In genomic region chrX:40012039-40012799, GRCh38 we compare ENCODE assay signal across 8 cellular contexts.
DNase-seq lines count a peak whose midpoint lies in the region; ATAC-seq and TF ChIP-seq lines count a peak whose summit lies in the region.

No MANE protein-coding gene starts in this region.

- H3K9me3 ChIP-seq in IMR-90 (ENCODE audit: control insufficient read depth, insufficient read depth, low read length), result peaks cover 5% of the 10 kb centered on the region
- H3K9me3 ChIP-seq in adrenal gland (replicated peaks in 1 of 3), result no peaks in the 10 kb centered on the region
- no peaks in the 10 kb centered on the region for H3K9me3 ChIP-seq in A673 (ENCODE audit: low read depth, low read length, poor library complexity, severe bottlenecking)

- H2AK9ac ChIP-seq in IMR-90 (replicated peaks; ENCODE audit: low read depth, low read length, poor library complexity), result peak overlapping the region; percentile 86

- no peak overlapping the region for H3K4me2 ChIP-seq in IMR-90 (ENCODE audit: low read depth, low read length)

- no peaks in the 10 kb centered on the region for H3K36me3 ChIP-seq in IMR-90 (ENCODE audit: control insufficient read depth, insufficient read depth, low read length)
- no peaks in the 10 kb centered on the region for H3K36me3 ChIP-seq in adrenal gland (replicated peaks in 1 of 2)
- H3K36me3 ChIP-seq in A673 (ENCODE audit: insufficient read depth, low read length, poor library complexity, severe bottlenecking), result no peaks in the 10 kb centered on the region

- in situ Hi-C loops in GM13977 (cut with MboI; ENCODE audit: low pct_unique_long_range_greater_than_20kb, low sequenced_read_pairs, unreplicated experiment) (loop anchor here (25.0 kb wide), 1 partner anchor 150 kb away; no protein-coding TSS in a partner anchor), IMR-90 (cut with MboI; ENCODE audit: low sequenced_read_pairs) (no loop called here)

- peak overlapping the region; percentile 13 to 42; a peak in 3 of 4 replicates for H4K8ac ChIP-seq in IMR-90 (ENCODE audit: low read depth in 2 of 2, low read length in 2 of 2)

- H3K4ac ChIP-seq in IMR-90 (ENCODE audit: low read depth, low read length), result peak overlapping the region; percentile 84

- H4K20me1 ChIP-seq in IMR-90 (ENCODE audit: insufficient read depth, low read length), result no peaks in the 10 kb centered on the region

- peak overlapping the region; percentile 49 for H4K91ac ChIP-seq in IMR-90 (ENCODE audit: insufficient read depth, low read depth, low read length)

- H2BK15ac ChIP-seq in IMR-90 (ENCODE audit: low read depth, low read length), result peak overlapping the region; percentile 48; the same call in 1 of the 3 replicates

- no peak overlapping the region for H3K4me3 ChIP-seq in IMR-90 (ENCODE audit: insufficient read depth, low read depth, low read length)
- H3K4me3 ChIP-seq in adrenal gland, result no peak overlapping the region
- no peak overlapping the region for H3K4me3 ChIP-seq in A673 (ENCODE audit: low read depth, low read length, poor library complexity, severe bottlenecking)

- dilution Hi-C loops in IMR-90 (cut with HindIII; ENCODE audit: low sequenced_read_pairs, unreplicated experiment), result no loop called here

- peak; percentile 48 for ATAC-seq in IMR-90 (ENCODE audit: low read depth)
- ATAC-seq in stimulated activated naive CD8-positive, alpha-beta T cell treated with anti-CD3 and anti-CD28 coated beads, Interleukin-15, Interleukin-2, amounts not matched to agents 100 U/mL and 50 U/mL, for 24 hours, result no peak

- intact Hi-C loops in IMR-90 (cut with micrococcal nuclease), result loop anchor here (2.0 to 5.0 kb wide), 4 partner anchors 75 to 281 kb away; no protein-coding TSS in a partner anchor
- intact Hi-C loops in adrenal gland (cut with DNase I), result loop anchor here (5.0 to 10.0 kb wide), 2 partner anchors 83 to 160 kb away; partner anchors contain the start of gene BCOR (in 1 of the 2)
- intact Hi-C loops in A673 (cut with micrococcal nuclease; ENCODE audit: unreplicated experiment), result loop anchor here (5.0 kb wide), 3 partner anchors 80 to 285 kb away; no protein-coding TSS in a partner anchor

- peak overlapping the region; percentile 89 for H2AFZ ChIP-seq in IMR-90 (replicated peaks; ENCODE audit: low read length, poor library complexity)

- POLR2A ChIA-PET in IMR-90 (lab: Charles Lee; ENCODE audit: unreplicated experiment) (no interaction called here), A673 (lab: Charles Lee; ENCODE audit: low non-redundant PET) (no interaction called here)

- H3K23ac ChIP-seq in IMR-90 (ENCODE audit: low read depth, low read length), result peak overlapping the region; percentile 0; the same call in 1 of the 2 replicates

- no peak overlapping the region; the same call in 1 of the 2 replicates for H3K18ac ChIP-seq in IMR-90 (ENCODE audit: low read depth, low read length)

- TF ChIP-seq CTCF in GM13977 (IDR thresholded peaks at IDR 0.05; ENCODE audit: extremely low read depth, insufficient read depth, missing control alignments), result no peak
- TF ChIP-seq CTCF in IMR-90 (conservative IDR thresholded peaks at IDR 0.05; ENCODE audit: low read depth, low read length), result no peak
- no peak for TF ChIP-seq CTCF in adrenal gland (IDR thresholded peaks at IDR 0.05)
- no peak for TF ChIP-seq CTCF in A673 (conservative IDR thresholded peaks at IDR 0.05; ENCODE audit: low read depth, low read length)

- H3K27me3 ChIP-seq in IMR-90 (ENCODE audit: control insufficient read depth, insufficient read depth, low read length) (peaks cover 12% of the 10 kb centered on the region), adrenal gland (peaks cover 51% of the 10 kb centered on the region), A673 (replicated peaks; ENCODE audit: insufficient read depth, low read depth, low read length, poor library complexity) (no peaks in the 10 kb centered on the region)

- H3K4me1 ChIP-seq in IMR-90 (ENCODE audit: control insufficient read depth, insufficient read depth, low read length), result peaks cover 10% of the 10 kb centered on the region
- H3K4me1 ChIP-seq in adrenal gland (replicated peaks in 1 of 2), result peaks cover 0 to 13% of the 10 kb centered on the region in 2 donors
- H3K4me1 ChIP-seq in A673 (ENCODE audit: insufficient read depth, low read length, poor library complexity, severe bottlenecking), result peaks cover 22% of the 10 kb centered on the region

- CTCF ChIA-PET in IMR-90 (lab: Yijun Ruan, JAX), result no interaction called here
- CTCF ChIA-PET in A673 (lab: Charles Lee), result no interaction called here

- H3K9me1 ChIP-seq in IMR-90 (ENCODE audit: insufficient read depth, low read length), result peaks cover 2% of the 10 kb centered on the region; the same call in 1 of the 2 replicates

- H2BK20ac ChIP-seq in IMR-90 (ENCODE audit: low read depth, low read length), result peak overlapping the region; percentile 35

- no peak overlapping the region for H3K9ac ChIP-seq in IMR-90 (ENCODE audit: low read depth, low read length)

- H3K56ac ChIP-seq in IMR-90 (ENCODE audit: extremely low read depth, insufficient read depth, low read length), result no peak overlapping the region

- BruUV-seq in IMR-90 (replicated peaks; lab: Mats Ljungman, UMichigan), result no TSS peak
- BruUV-seq in A673 (replicated peaks; lab: Mats Ljungman, UMichigan), result no TSS peak

- H3K14ac ChIP-seq in IMR-90 (replicated peaks; ENCODE audit: low read depth, low read length), result 0 out of 2 replicates have a peak overlapping the region, but pooled peaks have one; percentile 78

- H3K79me1 ChIP-seq in IMR-90 (ENCODE audit: low read depth in 1 of 2, low read length in 2 of 2), result no peaks in the 10 kb centered on the region

- DNase-seq in GM13977 (ENCODE audit: low spot score), result peak; percentile 52
- peak; percentile 71 for DNase-seq in IMR-90
- DNase-seq in adrenal gland, result peak; percentile 26 to 58 (median 36)
- peak; percentile 81 for DNase-seq in islet precursor cell
- peak; percentile 24 for DNase-seq in stimulated activated naive CD8-positive, alpha-beta T cell treated with anti-CD3 and anti-CD28 coated beads, Interleukin-15, Interleukin-2, amounts not matched to agents 100 U/mL and 50 U/mL, for 24 hours
- no peak for DNase-seq in A673 (ENCODE audit: low spot score)
- DNase-seq in DMS153 (lab: John Stamatoyannopoulos, UW), result no peak
- DNase-seq in inferior parietal cortex (ENCODE audit: extremely low spot score), result no peak

- H2BK5ac ChIP-seq in IMR-90 (ENCODE audit: low read depth, low read length, poor library complexity, severe bottlenecking), result peak overlapping the region; percentile 3

- H3K27ac ChIP-seq in IMR-90 (ENCODE audit: insufficient read depth, low read length) (no peak overlapping the region), adrenal gland (peak overlapping the region in 4 of 5 donors; percentile 79 to 94 (median 84)), A673 (ENCODE audit: low read depth, low read length, poor library complexity, severe bottlenecking) (no peak overlapping the region)

- H4K5ac ChIP-seq in IMR-90 (ENCODE audit: low read depth, low read length), result no peak overlapping the region

- H2BK120ac ChIP-seq in IMR-90 (ENCODE audit: low read depth, low read length), result peak overlapping the region; percentile 49

- peak overlapping the region; percentile 82; the same call in 1 of the 2 replicates for H2AK5ac ChIP-seq in IMR-90 (ENCODE audit: low read depth, low read length)

- WGBS in IMR-90 (ENCODE audit: extremely low coverage in 2 of 2, insufficient read length in 1 of 2), 2 experiments, result 15% methylated on average over 30 of the region's 57 CpGs; no CpG with 5 or more reads in 1 of the 2 experiments
- WGBS in adrenal gland, 4 donors, result 11 to 38% (median 17%) methylated on average over 10 to 50 of the region's 57 CpGs

- peak; percentile 9; the same call in 1 of the 2 replicates for TF ChIP-seq RAD21 in IMR-90 (IDR thresholded peaks at IDR 0.05; ENCODE audit: low read length)

- TF ChIP-seq POLR2A in IMR-90 (IDR thresholded peaks at IDR 0.05; ENCODE audit: low read depth, low read length) (no peak), adrenal gland (IDR thresholded peaks at IDR 0.05) (peak in 1 of 2 donors; percentile 8)

TF ChIP-seq in IMR-90, 13 proteins besides CTCF, POLR2A, EP300 and RAD21:
- TF ChIP-seq USF2 (IDR thresholded peaks at IDR 0.05; ENCODE audit: low read depth, low read length), result no peak
- TF ChIP-seq BHLHE40 (IDR thresholded peaks at IDR 0.05; ENCODE audit: low read depth, low read length), result peak; percentile 90
- TF ChIP-seq CEBPB (IDR thresholded peaks at IDR 0.05; ENCODE audit: low read depth, low read length), result no peak
- peak; percentile 2; the same call in 1 of the 2 replicates for TF ChIP-seq MAZ (IDR thresholded peaks at IDR 0.05; ENCODE audit: borderline replicate concordance, low read depth, low read length)
- TF ChIP-seq RFX5 (IDR thresholded peaks at IDR 0.05; ENCODE audit: low read depth, low read length), result no peak

Comparison
In these comparisons a context has a peak if more than half of its experiments do, and no peak if none do; other contexts are left out.
1. DNase-seq: peak in GM13977 (single experiment), IMR-90 (single experiment), adrenal gland (7 of 7), islet precursor cell (single experiment) and stimulated activated naive CD8-positive, alpha-beta T cell treated with anti-CD3 and anti-CD28 coated beads, Interleukin-15, Interleukin-2, amounts not matched to agents 100 U/mL and 50 U/mL, for 24 hours (single experiment); none in A673 (single experiment), DMS153 (single experiment) and inferior parietal cortex (single experiment).
2. H3K27ac ChIP-seq: peak in adrenal gland (4 of 5); none in IMR-90 (single experiment) and A673 (single experiment).